ENCODE assay signal across 9 cellular contexts in genomic region chr20:3068986-3069900, GRCh38. TPM values are rescaled to one million over a fixed set of nuclear protein-coding genes. Genes with fewer than 3 reads are reported as not detected.
DNase-seq lines count a peak whose midpoint lies in the region; ATAC-seq and TF ChIP-seq lines count a peak whose summit lies in the region.
"Had no signal": no experiment of that assay in that cellular context is flagged by ENCODE, and none has a peak within 500 bp of the region (broad histone marks: within the 10 kb centered on the region; RNA-seq: fewer than 3 reads in every experiment).

No MANE protein-coding gene starts in this region.

- 77 to 87% methylated on average over 8 of the region's 8 CpGs for WGBS in lower leg skin, 2 donors

- TF ChIP-seq CTCF in lower leg skin (IDR thresholded peaks at IDR 0.05) = no peak

- peak; percentile 73 for ATAC-seq in left lobe of liver

- TF ChIP-seq POLR2A in lower leg skin (IDR thresholded peaks at IDR 0.05) = no peak

- H3K4me3 ChIP-seq in lower leg skin (ENCODE audit: low read depth, poor library complexity, severe bottlenecking) = no peak overlapping the region

- intact Hi-C loops in lower leg skin (cut with DNase I; ENCODE audit: low total_unique reads) = no loop called here

- peak; percentile 37 for DNase-seq in DMS53 treated with DMSO at 0.1 percent for 48 hours (lab: John Stamatoyannopoulos, UW; ENCODE audit: unreplicated experiment)
- peak; percentile 24 for DNase-seq in HT-29 (ENCODE audit: low spot score)
- peak; percentile 48 for DNase-seq in SW480 (ENCODE audit: low spot score)
- peak; percentile 91 for DNase-seq in left lobe of liver (ENCODE audit: low spot score)
- DNase-seq in NCI-H446 (lab: John Stamatoyannopoulos, UW) = no peak
- DNase-seq in lower leg skin (ENCODE audit: low spot score in 2 of 2) = no peak
- no peak for DNase-seq in iPS-NIHi11 (ENCODE audit: low spot score)
- DNase-seq in NCI-H1694 (lab: John Stamatoyannopoulos, UW) = no peak

RNA-seq across cellular contexts. Expression of gene OXT, which starts 2.2 kb away (rescaled TPM):
- total RNA-seq in HT-29 (2014; rRNA removed; shearing (Covaris generic)) = not detected in 2 replicates
- total RNA-seq in left lobe of liver (8.4 TPM), lower leg skin (not detected)
- total RNA-seq: urinary bladder had no signal

RNA-seq across cellular contexts. Expression of gene AVP, which starts 15.3 kb away (rescaled TPM):
- total RNA-seq in HT-29 (2014; rRNA removed; shearing (Covaris generic)) = not detected in 2 replicates
- total RNA-seq in left lobe of liver (not detected), lower leg skin (not detected)
- total RNA-seq: urinary bladder had no signal

RNA-seq across cellular contexts. Expression of gene MRPS26, which starts 23.4 kb away (rescaled TPM):
- 150 and 154 TPM in 2 replicates for total RNA-seq in HT-29 (2014; rRNA removed; shearing (Covaris generic))
- total RNA-seq in left lobe of liver (48.3 TPM), lower leg skin (10 to 100 TPM; 71.5 to 86.4 (median 76.5) TPM)

RNA-seq across cellular contexts. Expression of gene GNRH2, which starts 25.8 kb away (rescaled TPM):
- not detected in 2 replicates for total RNA-seq in HT-29 (2014; rRNA removed; shearing (Covaris generic))
- 1.6 TPM for total RNA-seq in left lobe of liver
- not detected for total RNA-seq in lower leg skin
- total RNA-seq: urinary bladder had no signal

Comparison
In these comparisons a context has a peak if more than half of its experiments do, and no peak if none do; other contexts are left out.
1. DNase-seq: peak in DMS53 treated with DMSO at 0.1 percent for 48 hours (single experiment), HT-29 (single experiment), SW480 (single experiment) and left lobe of liver (single experiment); none in NCI-H446 (0 of 2), lower leg skin (0 of 2), iPS-NIHi11 (single experiment) and NCI-H1694 (single experiment).